Comparison of ENCODE assay signal across 8 cellular contexts in the genomic region with DNA sequence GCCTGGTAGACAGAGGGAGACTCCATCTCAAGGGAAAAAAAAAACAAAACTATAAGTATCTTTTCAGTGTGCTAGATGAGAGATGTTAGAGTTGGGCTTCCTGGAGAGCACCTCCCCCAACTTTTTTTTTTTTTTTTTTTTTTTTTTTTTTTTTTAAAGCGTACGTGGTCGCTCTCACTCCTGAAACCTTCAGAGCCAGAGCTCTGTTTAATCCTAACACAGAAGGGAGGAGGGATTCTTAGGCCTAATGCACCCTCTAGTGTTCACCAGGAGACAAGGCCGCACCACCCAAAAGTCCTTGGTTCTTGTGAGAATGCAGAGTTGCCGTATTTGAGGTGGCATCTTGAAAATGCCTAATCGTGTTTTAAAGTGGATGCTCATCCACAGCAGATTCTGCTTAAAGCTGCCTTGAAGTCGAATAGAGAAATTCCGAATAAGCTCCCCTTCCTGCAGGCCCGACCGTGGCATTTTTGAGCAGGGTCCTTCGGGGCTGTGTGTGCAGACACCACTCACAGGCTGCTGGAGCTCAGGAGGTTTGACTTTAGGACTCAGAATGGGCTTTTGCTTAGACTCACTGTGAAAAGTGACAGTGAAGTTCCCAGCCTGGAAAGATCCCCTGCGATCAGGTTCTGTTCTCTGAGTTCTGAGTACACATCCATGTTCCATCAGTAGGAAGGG.
DNase-seq lines count a peak whose midpoint lies in the region; ATAC-seq and TF ChIP-seq lines count a peak whose summit lies in the region.

No MANE protein-coding gene starts in this region.

- no peak overlapping the region for H3K4me3 ChIP-seq in kidney epithelial cell (ENCODE audit: low read depth, low read length)

- intact Hi-C loops in Calu3 (cut with micrococcal nuclease; ENCODE audit: unreplicated experiment), result loop anchor here (1.0 to 2.0 kb wide), 2 partner anchors 76 to 151 kb away; no protein-coding TSS in a partner anchor

- H3K27ac ChIP-seq in caudate nucleus (ENCODE audit: low read depth, low read length), result no peak overlapping the region

- peak; percentile 76 for TF ChIP-seq CTCF in Calu3 (IDR thresholded peaks at IDR 0.05; ENCODE audit: unreplicated experiment)
- TF ChIP-seq CTCF in kidney epithelial cell (IDR thresholded peaks at IDR 0.05; ENCODE audit: insufficient read depth, low read length, poor library complexity, severe bottlenecking), result peak; percentile 81

- H3K27me3 Mint-ChIP-seq in Calu3 (ENCODE audit: unreplicated experiment), result no peaks in the 10 kb centered on the region

- no peak overlapping the region for H3K27ac Mint-ChIP-seq in Calu3 (ENCODE audit: unreplicated experiment)

- no peaks in the 10 kb centered on the region for H3K36me3 ChIP-seq in kidney epithelial cell (ENCODE audit: control insufficient read depth, insufficient read depth, low read length)

- no peaks in the 10 kb centered on the region for H3K9me3 Mint-ChIP-seq in Calu3 (ENCODE audit: low read depth, unreplicated experiment)

- peaks cover 38% of the 10 kb centered on the region for H3K36me3 Mint-ChIP-seq in Calu3 (ENCODE audit: insufficient read depth, unreplicated experiment)

- H3K4me1 Mint-ChIP-seq in Calu3 (ENCODE audit: low read depth, unreplicated experiment), result peaks cover 11% of the 10 kb centered on the region

- CTCF ChIA-PET in Calu3 (lab: Charles Lee), result interaction anchor here (0.6 to 1.7 kb wide), 32 partner anchors 11 to 629 kb away, joined by 3 to 56 read pairs (median 4); no protein-coding TSS in a partner anchor

- BruUV-seq in Calu3 (replicated peaks; lab: Mats Ljungman, UMichigan), result no TSS peak

- ATAC-seq in GM21723 (IDR thresholded peaks at IDR 0.05; ENCODE audit: unreplicated experiment), result peak; percentile 57
- ATAC-seq in GM19397 (IDR thresholded peaks at IDR 0.05; ENCODE audit: unreplicated experiment), result no peak

- H3K4me3 Mint-ChIP-seq in Calu3 (ENCODE audit: low read depth, unreplicated experiment), result no peak overlapping the region

- DNase-seq in Calu3, result peak; percentile 69
- DNase-seq in NCI-H146 (lab: John Stamatoyannopoulos, UW), result peak; percentile 69
- DNase-seq in T-helper 2 cell, result peak in 3 of 5 experiments; percentile 17 to 66 (median 22)
- peak in 40 of 61 donors; percentile 20 to 83 (median 43) for DNase-seq in caudate nucleus (lab: John Stamatoyannopoulos, UW)
- DNase-seq in kidney epithelial cell (ENCODE audit: low read depth), result peak; percentile 50
- DNase-seq in stimulated activated CD4-positive, alpha-beta T cell treated with anti-CD3 and anti-CD28 coated beads, Interleukin-2, amount 100 ng/mL, for 48 hours, result peak; percentile 15 to 37

- no peaks in the 10 kb centered on the region for H3K27me3 ChIP-seq in kidney epithelial cell (ENCODE audit: control insufficient read depth, insufficient read depth, low read length)
